ENCODE assay signal across 12 cellular contexts in the genomic region with DNA sequence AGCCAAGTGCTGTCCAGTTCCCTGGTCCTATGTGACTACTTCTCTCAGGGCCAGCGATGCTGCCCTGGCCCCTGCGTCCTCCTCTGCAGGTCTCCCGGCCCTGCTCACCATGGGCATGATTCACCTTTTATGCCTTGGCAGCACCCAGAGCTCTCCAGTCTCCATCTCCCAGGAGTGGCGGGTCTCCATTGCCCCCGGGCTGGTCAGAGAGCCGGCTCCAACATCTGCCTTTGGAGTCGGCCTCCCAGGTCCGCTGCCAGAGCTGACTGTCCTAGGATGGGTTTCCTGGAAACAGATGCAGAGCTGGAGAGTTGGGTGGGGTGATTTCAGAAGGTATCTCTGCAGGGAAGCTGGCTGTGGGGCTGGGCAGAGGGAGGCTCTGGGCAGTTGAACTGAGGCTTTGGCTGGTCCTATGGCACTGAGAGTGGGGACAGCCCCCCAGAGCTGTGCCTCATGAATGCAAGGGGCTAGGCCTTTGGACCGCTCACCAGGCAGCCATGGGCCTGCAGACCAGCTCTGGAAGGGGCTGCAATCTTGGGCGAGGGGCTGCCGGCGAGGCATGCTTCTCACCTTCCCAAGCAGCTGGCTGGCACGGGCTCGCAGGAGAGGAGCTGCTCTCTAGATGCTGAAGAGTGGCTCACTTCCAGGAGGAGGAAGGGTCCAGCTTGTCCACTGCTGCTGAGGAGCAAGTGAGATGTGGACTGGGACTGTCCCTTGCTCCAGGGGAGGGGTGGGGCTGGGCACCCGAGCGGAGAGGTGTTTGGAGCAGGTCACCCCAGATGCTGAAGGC. TPM values are rescaled to one million over a fixed set of nuclear protein-coding genes. Genes with fewer than 3 reads are reported as not detected.
DNase-seq lines count a peak whose midpoint lies in the region; ATAC-seq and TF ChIP-seq lines count a peak whose summit lies in the region.
"Had no signal": no experiment of that assay in that cellular context is flagged by ENCODE, and none has a peak within 500 bp of the region (broad histone marks: within the 10 kb centered on the region; RNA-seq: fewer than 3 reads in every experiment).

No MANE protein-coding gene starts in this region.

- no peak for TF ChIP-seq CTCF in ovary (IDR thresholded peaks at IDR 0.05)
- no peak for TF ChIP-seq CTCF in upper lobe of right lung (IDR thresholded peaks at IDR 0.05)

- DNase-seq in activated naive CD8-positive, alpha-beta T cell treated with anti-CD3 and anti-CD28 coated beads, Interleukin-2, amount 10 ng/mL, durations not matched to agents 7 days and 5 days: peak; percentile 15
- DNase-seq in activated naive CD8-positive, alpha-beta T cell treated with anti-CD3 and anti-CD28 coated beads for 36 hours: no peak
- DNase-seq in right cardiac atrium: no peak
- DNase-seq in ovary: peak in 3 of 5 donors; percentile 43 to 69 (median 64)
- peak; percentile 61 for DNase-seq in upper lobe of right lung
- DNase-seq in SIG-M5 treated with dmso at 0.1 percent for 504 hours (lab: John Stamatoyannopoulos, UW; ENCODE audit: unreplicated experiment): no peak
- no peak for DNase-seq in central memory CD4-positive, alpha-beta T cell
- DNase-seq: activated CD4-positive, CD25-positive, alpha-beta regulatory T cell; activated T-cell treated with anti-CD3 and anti-CD28 coated beads for 4 hours; CD4-positive, alpha-beta memory T cell; cortex of kidney had no signal

- no peak for TF ChIP-seq POLR2A in ovary (IDR thresholded peaks at IDR 0.05)

- H3K27me3 ChIP-seq in right cardiac atrium (ENCODE audit: control insufficient read depth, insufficient read depth): no peaks in the 10 kb centered on the region
- H3K27me3 ChIP-seq in ovary: no peaks in the 10 kb centered on the region
- no peaks in the 10 kb centered on the region for H3K27me3 ChIP-seq in upper lobe of right lung

- ATAC-seq in activated naive CD8-positive, alpha-beta T cell treated with anti-CD3 and anti-CD28 coated beads, Interleukin-2, amount 10 ng/mL, durations not matched to agents 7 days and 5 days (ENCODE audit: low read depth): no peak
- ATAC-seq in right cardiac atrium (no peak), upper lobe of right lung (no peak), GM18909 (IDR thresholded peaks at IDR 0.05; ENCODE audit: poor library complexity, unreplicated experiment) (no peak)

- intact Hi-C loops in right cardiac atrium (cut with DNase I): no loop called here
- intact Hi-C loops in ovary (cut with DNase I): no loop called here
- intact Hi-C loops in upper lobe of right lung (cut with DNase I): no loop called here

- no peaks in the 10 kb centered on the region for H3K36me3 Mint-ChIP-seq in activated naive CD8-positive, alpha-beta T cell treated with anti-CD3 and anti-CD28 coated beads, Interleukin-2, amount 10 ng/mL, durations not matched to agents 7 days and 5 days
- no peaks in the 10 kb centered on the region for H3K36me3 Mint-ChIP-seq in activated naive CD8-positive, alpha-beta T cell treated with anti-CD3 and anti-CD28 coated beads for 36 hours
- H3K36me3 Mint-ChIP-seq: CD4-positive, alpha-beta memory T cell had no signal

- H3K4me3 ChIP-seq in right cardiac atrium (ENCODE audit: low read length): no peak overlapping the region
- no peak overlapping the region for H3K4me3 ChIP-seq in ovary
- H3K4me3 ChIP-seq in upper lobe of right lung: no peak overlapping the region

- H3K4me3 Mint-ChIP-seq in activated naive CD8-positive, alpha-beta T cell treated with anti-CD3 and anti-CD28 coated beads, Interleukin-2, amount 10 ng/mL, durations not matched to agents 7 days and 5 days: no peak overlapping the region
- H3K4me3 Mint-ChIP-seq in activated naive CD8-positive, alpha-beta T cell treated with anti-CD3 and anti-CD28 coated beads for 36 hours: no peak overlapping the region
- H3K4me3 Mint-ChIP-seq: CD4-positive, alpha-beta memory T cell had no signal

- peaks cover 4% of the 10 kb centered on the region for H3K4me1 Mint-ChIP-seq in activated naive CD8-positive, alpha-beta T cell treated with anti-CD3 and anti-CD28 coated beads, Interleukin-2, amount 10 ng/mL, durations not matched to agents 7 days and 5 days
- H3K4me1 Mint-ChIP-seq in activated naive CD8-positive, alpha-beta T cell treated with anti-CD3 and anti-CD28 coated beads for 36 hours: no peaks in the 10 kb centered on the region

- POLR2A ChIA-PET in activated naive CD8-positive, alpha-beta T cell treated with anti-CD3 and anti-CD28 coated beads, Interleukin-2, amount 10 ng/mL, durations not matched to agents 7 days and 5 days (lab: Charles Lee): no interaction called here

- H3K27ac ChIP-seq in right cardiac atrium (ENCODE audit: low read length): peak overlapping the region; percentile 82
- H3K27ac ChIP-seq in ovary: peak overlapping the region in 1 of 2 donors; percentile 46
- H3K27ac ChIP-seq in upper lobe of right lung: peak overlapping the region; percentile 80

- H3K9me3 ChIP-seq in right cardiac atrium (ENCODE audit: control insufficient read depth, low read length) (no peaks in the 10 kb centered on the region), ovary (no peaks in the 10 kb centered on the region), upper lobe of right lung (no peaks in the 10 kb centered on the region)

- WGBS in right cardiac atrium: 82% methylated on average over 16 of the region's 16 CpGs
- WGBS in ovary, 3 donors: 67 to 70% (median 70%) methylated on average over 16 of the region's 16 CpGs

- H3K27ac Mint-ChIP-seq in activated naive CD8-positive, alpha-beta T cell treated with anti-CD3 and anti-CD28 coated beads, Interleukin-2, amount 10 ng/mL, durations not matched to agents 7 days and 5 days: no peak overlapping the region
- no peak overlapping the region for H3K27ac Mint-ChIP-seq in activated naive CD8-positive, alpha-beta T cell treated with anti-CD3 and anti-CD28 coated beads for 36 hours
- H3K27ac Mint-ChIP-seq: CD4-positive, alpha-beta memory T cell had no signal

- H3K9me3 Mint-ChIP-seq in activated naive CD8-positive, alpha-beta T cell treated with anti-CD3 and anti-CD28 coated beads, Interleukin-2, amount 10 ng/mL, durations not matched to agents 7 days and 5 days: no peaks in the 10 kb centered on the region
- H3K9me3 Mint-ChIP-seq in activated naive CD8-positive, alpha-beta T cell treated with anti-CD3 and anti-CD28 coated beads for 36 hours: no peaks in the 10 kb centered on the region
- H3K9me3 Mint-ChIP-seq: CD4-positive, alpha-beta memory T cell had no signal

- H3K36me3 ChIP-seq in ovary (no peaks in the 10 kb centered on the region), upper lobe of right lung (no peaks in the 10 kb centered on the region)

- TF ChIP-seq EP300 in ovary (IDR thresholded peaks at IDR 0.05): no peak

- H3K4me1 ChIP-seq in right cardiac atrium (ENCODE audit: control insufficient read depth, insufficient read depth, low read length) (peaks cover 23% of the 10 kb centered on the region), ovary (ENCODE audit: insufficient read depth) (peaks cover 18% of the 10 kb centered on the region), upper lobe of right lung (peaks cover 55% of the 10 kb centered on the region)

- H3K27me3 Mint-ChIP-seq in activated naive CD8-positive, alpha-beta T cell treated with anti-CD3 and anti-CD28 coated beads, Interleukin-2, amount 10 ng/mL, durations not matched to agents 7 days and 5 days: peaks cover 35% of the 10 kb centered on the region
- H3K27me3 Mint-ChIP-seq in activated naive CD8-positive, alpha-beta T cell treated with anti-CD3 and anti-CD28 coated beads for 36 hours: peaks cover 8% of the 10 kb centered on the region

RNA-seq across cellular contexts. Expression of a gene that starts 59.8 kb away (rescaled TPM):
- 10 to 100 TPM; 10.1 to 11.4 TPM for total RNA-seq in activated naive CD8-positive, alpha-beta T cell treated with anti-CD3 and anti-CD28 coated beads, Interleukin-2, amount 10 ng/mL, durations not matched to agents 7 days and 5 days
- total RNA-seq in activated naive CD8-positive, alpha-beta T cell treated with anti-CD3 and anti-CD28 coated beads for 36 hours: 10 to 100 TPM; 16.1 to 17.4 TPM
- total RNA-seq in right cardiac atrium (10 to 100 TPM; 13.3 to 28.4 (median 21.1) TPM), ovary (10 to 100 TPM; 23.7 to 62.5 (median 48.0) TPM), upper lobe of right lung (33.2 TPM)
- polyA plus RNA-seq in right cardiac atrium (19.8 TPM), ovary (10 to 100 TPM; 12.9 to 45.3 TPM)

Comparison
In these comparisons a context has a peak if more than half of its experiments do, and no peak if none do; other contexts are left out.
1. DNase-seq: peak in activated naive CD8-positive, alpha-beta T cell treated with anti-CD3 and anti-CD28 coated beads, Interleukin-2, amount 10 ng/mL, durations not matched to agents 7 days and 5 days (single experiment), ovary (3 of 5) and upper lobe of right lung (single experiment); none in activated naive CD8-positive, alpha-beta T cell treated with anti-CD3 and anti-CD28 coated beads for 36 hours (single experiment), right cardiac atrium (0 of 3), SIG-M5 treated with dmso at 0.1 percent for 504 hours (single experiment) and central memory CD4-positive, alpha-beta T cell (single experiment).